Comparison of ENCODE assay signal across 30 cellular contexts in genomic region chr1:109319114-109319513, GRCh38. TPM values are rescaled to one million over a fixed set of nuclear protein-coding genes. Genes with fewer than 3 reads are reported as not detected.
"Had no signal": no experiment of that assay in that cellular context is flagged by ENCODE, and none has a peak within 500 bp of the region (broad histone marks: within the 10 kb centered on the region; RNA-seq: fewer than 3 reads in every experiment).

No MANE protein-coding gene starts in this region.

- H3K36me3 Mint-ChIP-seq: activated CD4-positive, alpha-beta memory T cell treated with anti-CD3 and anti-CD28 coated beads for 36 hours; immature natural killer cell had no signal

- H3K9me3 Mint-ChIP-seq: activated B cell treated with CpG ODN at 0.5 μM for 24 hours; activated CD4-positive, alpha-beta memory T cell treated with anti-CD3 and anti-CD28 coated beads for 36 hours; activated T-helper 1 cell treated with anti-CD3 and anti-CD28 coated beads, Interleukin-12 subunit alpha, Interleukin-12 subunit beta, Interleukin-2, Interleukin-4 antibody, amounts not matched to agents 30 ng/mL and 10 ng/mL and 1 ng/mL, durations not matched to agents 14 hours and 24 hours and 36 hours; brain; dendritic cell treated with granulocyte-macrophage colony-stimulating factor and Interleukin-4, amounts not matched to agents 40 ng/mL and 50 ng/mL, for 4 days; mesothelial cell of epicardium; naive thymus-derived CD8-positive, alpha-beta T cell had no signal

- DNase-seq: activated B cell treated with CpG ODN at 0.5 μM for 24 hours; activated CD4-positive, alpha-beta memory T cell treated with anti-CD3 and anti-CD28 coated beads for 36 hours; activated CD4-positive, alpha-beta T cell treated with anti-CD3 and anti-CD28 coated beads for 4 hours; activated gamma-delta T cell; activated naive CD4-positive, alpha-beta T cell treated with anti-CD3 and anti-CD28 coated beads, Interleukin-2, amount 50 U/mL, for 16 hours; activated T-cell treated with anti-CD3 and anti-CD28 coated beads for 4 hours; aorta; effector CD8-positive, alpha-beta T cell; foreskin melanocyte; immature natural killer cell; left lung; naive thymus-derived CD8-positive, alpha-beta T cell; spleen; stimulated activated CD4-positive, alpha-beta T cell treated with anti-CD3 and anti-CD28 coated beads, Interleukin-4, amount 100 ng/mL, for 4 hours; stimulated activated naive CD8-positive, alpha-beta T cell treated with anti-CD3 and anti-CD28 coated beads, Interleukin-15, Interleukin-2, amounts not matched to agents 100 U/mL and 50 U/mL, for 24 hours; T-helper 1 cell; T-helper 9 cell; trophoblast cell had no signal

- H3K4me3 Mint-ChIP-seq: activated B cell treated with CpG ODN at 0.5 μM for 24 hours; activated CD4-positive, alpha-beta memory T cell treated with anti-CD3 and anti-CD28 coated beads for 36 hours; activated T-helper 1 cell treated with anti-CD3 and anti-CD28 coated beads, Interleukin-12 subunit alpha, Interleukin-12 subunit beta, Interleukin-2, Interleukin-4 antibody, amounts not matched to agents 30 ng/mL and 10 ng/mL and 1 ng/mL, durations not matched to agents 14 hours and 24 hours and 36 hours; brain; dendritic cell treated with granulocyte-macrophage colony-stimulating factor and Interleukin-4, amounts not matched to agents 40 ng/mL and 50 ng/mL, for 4 days; immature natural killer cell; mesothelial cell of epicardium; naive thymus-derived CD8-positive, alpha-beta T cell had no signal

- ATAC-seq: esophagus mucosa; left lung; naive thymus-derived CD8-positive, alpha-beta T cell; stimulated activated naive CD8-positive, alpha-beta T cell treated with anti-CD3 and anti-CD28 coated beads, Interleukin-15, Interleukin-2, amounts not matched to agents 100 U/mL and 50 U/mL, for 24 hours had no signal

- H3K27ac Mint-ChIP-seq: activated B cell treated with CpG ODN at 0.5 μM for 24 hours; activated CD4-positive, alpha-beta memory T cell treated with anti-CD3 and anti-CD28 coated beads for 36 hours; activated T-helper 1 cell treated with anti-CD3 and anti-CD28 coated beads, Interleukin-12 subunit alpha, Interleukin-12 subunit beta, Interleukin-2, Interleukin-4 antibody, amounts not matched to agents 30 ng/mL and 10 ng/mL and 1 ng/mL, durations not matched to agents 14 hours and 24 hours and 36 hours; dendritic cell treated with granulocyte-macrophage colony-stimulating factor and Interleukin-4, amounts not matched to agents 40 ng/mL and 50 ng/mL, for 4 days; immature natural killer cell; mesothelial cell of epicardium; progenitor cell of endocrine pancreas had no signal

- H3K9me3 ChIP-seq: left lung, spleen, vagina had no signal

- H3K27me3 ChIP-seq: left lung, spleen, vagina had no signal

- H3K4me1 Mint-ChIP-seq: activated B cell treated with CpG ODN at 0.5 μM for 24 hours; brain; immature natural killer cell; naive thymus-derived CD8-positive, alpha-beta T cell had no signal

- H3K27me3 Mint-ChIP-seq: brain; dendritic cell treated with granulocyte-macrophage colony-stimulating factor and Interleukin-4, amounts not matched to agents 40 ng/mL and 50 ng/mL, for 4 days; progenitor cell of endocrine pancreas had no signal

- H3K27ac ChIP-seq: left lung, spleen, vagina had no signal

- H3K4me3 ChIP-seq: left lung, lung, spleen, vagina had no signal

- H3K4me1 ChIP-seq: left lung, spleen, vagina had no signal

RNA-seq across cellular contexts. Expression of gene MYBPHL, which starts 12.3 kb away (rescaled TPM):
- total RNA-seq: activated B cell treated with CpG ODN at 0.5 μM for 24 hours; activated CD4-positive, alpha-beta memory T cell treated with anti-CD3 and anti-CD28 coated beads for 36 hours; activated T-helper 1 cell treated with anti-CD3 and anti-CD28 coated beads, Interleukin-12 subunit alpha, Interleukin-12 subunit beta, Interleukin-2, Interleukin-4 antibody, amounts not matched to agents 30 ng/mL and 10 ng/mL and 1 ng/mL, durations not matched to agents 14 hours and 24 hours and 36 hours; aorta; chondrocyte; endothelial cell of umbilical vein; kidney epithelial cell; mesothelial cell of epicardium; naive thymus-derived CD8-positive, alpha-beta T cell; osteocyte; spleen; vagina had no signal
- polyA plus RNA-seq: aorta; endothelial cell of umbilical vein; immature natural killer cell; naive thymus-derived CD8-positive, alpha-beta T cell; spleen had no signal

RNA-seq across cellular contexts. Expression of gene PSRC1, which starts 36.2 kb away (rescaled TPM):
- total RNA-seq: activated B cell treated with CpG ODN at 0.5 μM for 24 hours had no signal
